9 cellular contexts compared by ENCODE assay signal in the genomic region with DNA sequence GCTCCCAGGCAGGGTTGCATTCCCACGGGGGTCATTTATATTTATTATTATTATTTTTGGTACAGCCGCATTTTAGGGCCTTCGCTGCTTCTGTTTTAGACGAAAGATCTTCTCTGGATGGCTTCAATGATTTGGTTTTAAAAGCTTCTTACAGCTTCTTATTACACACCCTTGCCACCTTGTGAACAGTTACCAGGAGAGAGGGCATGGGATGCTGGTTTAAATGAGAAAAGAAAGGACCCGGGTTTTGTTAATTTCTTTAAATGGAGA. TPM values are rescaled to one million over a fixed set of nuclear protein-coding genes. Genes with fewer than 3 reads are reported as not detected.
A peak's percentile ranks its signal among the peaks of the same experiment; 100 is the strongest.
DNase-seq lines count a peak whose midpoint lies in the region; ATAC-seq, FAIRE-seq and TF ChIP-seq lines count a peak whose summit lies in the region.
"Had no signal": no experiment of that assay in that cellular context is flagged by ENCODE, and none has a peak within 500 bp of the region (broad histone marks: within the 10 kb centered on the region; RNA-seq: fewer than 3 reads in every experiment).

No MANE protein-coding gene starts in this region.

- no peaks in the 10 kb centered on the region for H3K36me3 Mint-ChIP-seq in naive thymus-derived CD8-positive, alpha-beta T cell

- WGBS in right cardiac atrium, result 55% methylated on average over 5 of the region's 5 CpGs

- peak overlapping the region; percentile 84 to 98 (median 96) for H3K4me3 Mint-ChIP-seq in naive thymus-derived CD8-positive, alpha-beta T cell

- H3K36me3 ChIP-seq in breast epithelium, result no peaks in the 10 kb centered on the region
- H3K36me3 ChIP-seq in uterus, result no peaks in the 10 kb centered on the region

- no peak for ATAC-seq in right cardiac atrium
- ATAC-seq in Right ventricle myocardium inferior, result no peak
- no peak for ATAC-seq in naive thymus-derived CD8-positive, alpha-beta T cell
- ATAC-seq in HG03432 (IDR thresholded peaks at IDR 0.05; ENCODE audit: unreplicated experiment), result no peak

- H3K4me1 ChIP-seq in right cardiac atrium (ENCODE audit: control insufficient read depth, insufficient read depth, low read length) (peaks cover 3% of the 10 kb centered on the region), breast epithelium (peaks cover 0 to 4% of the 10 kb centered on the region in 2 donors), uterus (no peaks in the 10 kb centered on the region)

- no peak for FAIRE-seq in urothelium cell line (lab: Jason Lieb, UNC)

- intact Hi-C loops in right cardiac atrium (cut with DNase I), result loop anchor here in 1 of 4 donors (10.0 kb wide), 1 partner anchor 124 kb away; no protein-coding TSS in a partner anchor
- intact Hi-C loops in Right ventricle myocardium inferior (cut with DNase I), result loop anchor here (5.0 kb wide), 2 partner anchors 42 to 112 kb away; no protein-coding TSS in a partner anchor
- intact Hi-C loops in breast epithelium (cut with DNase I; ENCODE audit: low total_unique reads), result loop anchor here (10.0 kb wide), 1 partner anchor 124 kb away; no protein-coding TSS in a partner anchor
- intact Hi-C loops in uterus (cut with DNase I; ENCODE audit: low total_unique reads), result no loop called here

- TF ChIP-seq POLR2A in breast epithelium (IDR thresholded peaks at IDR 0.05) (no peak), uterus (IDR thresholded peaks at IDR 0.05) (no peak)

- H3K27ac Mint-ChIP-seq in naive thymus-derived CD8-positive, alpha-beta T cell, result peak overlapping the region in 3 of 10 donors; percentile 17 to 96 (median 65)
- H3K27ac Mint-ChIP-seq: H9 had no signal

- peak overlapping the region; percentile 68 for H3K4me3 ChIP-seq in right cardiac atrium (ENCODE audit: low read length)
- H3K4me3 ChIP-seq in breast epithelium, result peak overlapping the region; percentile 68 to 79 (median 75)
- H3K4me3 ChIP-seq in uterus, result peak overlapping the region; percentile 25 to 59

- H3K27me3 Mint-ChIP-seq in naive thymus-derived CD8-positive, alpha-beta T cell, result peaks cover 0 to 13% (median 0%) of the 10 kb centered on the region in 5 donors

- POLR2A ChIA-PET in naive thymus-derived CD8-positive, alpha-beta T cell (lab: Charles Lee), result interaction anchor here (1.1 to 4.1 kb wide), 4 partner anchors 99 to 379 kb away, joined by 3 to 46 read pairs (median 12); no protein-coding TSS in a partner anchor

- no peak overlapping the region for H3K27ac ChIP-seq in right cardiac atrium (ENCODE audit: low read length)
- H3K27ac ChIP-seq in breast epithelium, result no peak overlapping the region
- H3K27ac ChIP-seq in uterus, result peak overlapping the region; percentile 35 to 69

- DNase-seq in right cardiac atrium (no peak), Right ventricle myocardium inferior (ENCODE audit: missing footprints) (no peak), breast epithelium (ENCODE audit: low spot score in 2 of 2) (no peak), uterus (no peak), urothelium cell line (ENCODE audit: low spot score) (no peak), NCI-H226 (no peak)
- no peak for DNase-seq in naive thymus-derived CD8-positive, alpha-beta T cell

- H3K9me3 ChIP-seq in right cardiac atrium (ENCODE audit: control insufficient read depth, low read length) (no peaks in the 10 kb centered on the region), breast epithelium (no peaks in the 10 kb centered on the region), uterus (no peaks in the 10 kb centered on the region)

- no peaks in the 10 kb centered on the region for H3K9me3 Mint-ChIP-seq in naive thymus-derived CD8-positive, alpha-beta T cell

- TF ChIP-seq CTCF in breast epithelium (IDR thresholded peaks at IDR 0.05) (no peak), uterus (IDR thresholded peaks at IDR 0.05) (no peak)

- H3K4me1 Mint-ChIP-seq in naive thymus-derived CD8-positive, alpha-beta T cell, result peaks cover 43 to 71% (median 62%) of the 10 kb centered on the region in 4 donors

- H3K27me3 ChIP-seq in right cardiac atrium (ENCODE audit: control insufficient read depth, insufficient read depth) (no peaks in the 10 kb centered on the region), breast epithelium (peaks cover 0 to 4% of the 10 kb centered on the region in 2 donors), uterus (no peaks in the 10 kb centered on the region)

RNA-seq across cellular contexts. Expression of a gene that starts 1.7 kb away (rescaled TPM):
- total RNA-seq in right cardiac atrium, result 1 to 10 TPM; 7.2 to 8.8 (median 8.1) TPM
- 5.7 TPM for polyA plus RNA-seq in right cardiac atrium
- total RNA-seq in Right ventricle myocardium inferior, result 8.0 TPM
- 1 to 10 TPM; 3.2 to 5.6 (median 4.6) TPM for total RNA-seq in breast epithelium
- total RNA-seq in naive thymus-derived CD8-positive, alpha-beta T cell, result 10 to 100 TPM; 14.9 to 15.1 TPM
- 1 to 10 TPM in 2 of 3 donors, under 1 TPM in 1; 0.39 to 4.4 (median 1.4) TPM for polyA plus RNA-seq in naive thymus-derived CD8-positive, alpha-beta T cell
- 10 to 100 TPM in 1 of 4 donors, 1 to 10 TPM in 2, not detected in 1; 5.1 to 10.2 (median 8.7) TPM for total RNA-seq in uterus

Comparison
In these comparisons a context has a peak if more than half of its experiments do, and no peak if none do; other contexts are left out.
1. H3K27ac ChIP-seq: peak in uterus (2 of 2); none in right cardiac atrium (single experiment) and breast epithelium (0 of 2).
2. Peak in every context shown above with its lines, with median percentiles within 50 percentile points of each other: H3K4me3 ChIP-seq.